Comparison of ENCODE assay signal across 3 cellular contexts in genomic region chr7:111150709-111151108, GRCh38.
"Had no signal": no experiment of that assay in that cellular context is flagged by ENCODE, and none has a peak within 500 bp of the region (broad histone marks: within the 10 kb centered on the region; RNA-seq: fewer than 3 reads in every experiment).

No MANE protein-coding gene starts in this region.

- DNase-seq: GDM1, GF-D8 had no signal

- H3K4me3 ChIP-seq: GM12878 had no signal

- ATAC-seq: GM12878 had no signal
